In the genomic region with DNA sequence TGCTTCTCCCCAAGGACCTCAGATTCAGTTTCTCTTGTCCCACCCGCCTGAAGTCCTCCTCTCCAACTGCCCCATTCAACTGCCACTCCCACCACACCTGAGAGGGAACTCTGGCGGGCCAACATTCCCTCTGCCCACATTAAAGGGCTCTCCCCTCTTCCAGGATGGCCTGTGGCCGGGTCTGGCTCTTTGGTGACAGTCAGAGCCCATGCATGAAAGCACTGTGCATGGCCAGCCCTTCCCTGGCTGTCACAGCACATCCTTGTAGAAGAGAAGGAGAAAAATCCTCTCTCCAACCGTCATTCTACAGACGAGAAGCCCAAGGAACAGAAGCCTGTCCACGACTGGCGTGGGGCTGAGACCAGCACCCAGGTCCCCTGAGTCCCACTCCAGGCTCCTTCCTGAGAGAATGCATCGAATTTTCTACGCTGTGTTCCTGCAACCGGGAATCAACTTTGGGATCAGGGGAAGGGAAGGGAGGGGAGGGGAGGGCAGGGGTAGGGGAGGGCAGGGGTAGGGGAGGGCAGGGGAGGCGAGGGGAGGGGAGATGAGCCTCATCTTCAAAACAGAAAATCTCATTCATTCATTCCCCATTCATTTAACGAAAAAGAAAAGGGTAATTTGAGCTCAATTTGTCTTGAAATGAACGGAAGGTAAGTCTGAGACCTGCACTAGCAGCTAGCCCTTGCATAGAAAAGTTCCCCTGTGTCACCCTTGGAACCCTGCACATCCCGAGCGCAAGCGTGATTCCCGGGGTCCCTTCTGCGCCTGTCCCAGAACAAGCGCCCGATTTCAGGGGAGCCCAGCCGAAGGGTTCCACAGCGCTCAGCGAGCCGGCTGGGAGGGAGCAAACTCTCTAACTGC, we compare ENCODE assay signal across 1 cellular context.
TF ChIP-seq lines count a peak whose summit lies in the region.

A gene (minus strand): TSS at position 68 of the 864 bp plus-strand sequence. CDS start 9,569 bp downstream, outside the sequence.

TF ChIP-seq in H1, 55 proteins besides CTCF, POLR2A, EP300 and RAD21:
- TF ChIP-seq SP1 (IDR thresholded peaks at IDR 0.05; ENCODE audit: low read depth, low read length) (no peak), HDAC2 (IDR thresholded peaks at IDR 0.05; ENCODE audit: borderline replicate concordance in 1 of 2, low read depth in 2 of 2, low read length in 2 of 2) (no peak), SUZ12 (IDR thresholded peaks at IDR 0.05; ENCODE audit: low read length) (no peak), RXRA (IDR thresholded peaks at IDR 0.05; ENCODE audit: insufficient read depth, low read depth, low read length) (no peak), KDM5A (IDR thresholded peaks at IDR 0.05; ENCODE audit: low read length) (no peak), JUND (IDR thresholded peaks at IDR 0.05; ENCODE audit: low read length) (no peak), SIRT6 (IDR thresholded peaks at IDR 0.05; ENCODE audit: low read length) (no peak), TAF7 (optimal IDR thresholded peaks at IDR 0.05; ENCODE audit: borderline replicate concordance, low read depth, low read length) (no peak), SIX5 (IDR thresholded peaks at IDR 0.05; ENCODE audit: low read depth, low read length) (no peak), BRCA1 (IDR thresholded peaks at IDR 0.05; ENCODE audit: low read depth, low read length) (no peak), SP2 (IDR thresholded peaks at IDR 0.05; ENCODE audit: low read length) (no peak), MAFK (IDR thresholded peaks at IDR 0.05; ENCODE audit: low read depth, low read length) (no peak)
- TF ChIP-seq, protein P1, sequence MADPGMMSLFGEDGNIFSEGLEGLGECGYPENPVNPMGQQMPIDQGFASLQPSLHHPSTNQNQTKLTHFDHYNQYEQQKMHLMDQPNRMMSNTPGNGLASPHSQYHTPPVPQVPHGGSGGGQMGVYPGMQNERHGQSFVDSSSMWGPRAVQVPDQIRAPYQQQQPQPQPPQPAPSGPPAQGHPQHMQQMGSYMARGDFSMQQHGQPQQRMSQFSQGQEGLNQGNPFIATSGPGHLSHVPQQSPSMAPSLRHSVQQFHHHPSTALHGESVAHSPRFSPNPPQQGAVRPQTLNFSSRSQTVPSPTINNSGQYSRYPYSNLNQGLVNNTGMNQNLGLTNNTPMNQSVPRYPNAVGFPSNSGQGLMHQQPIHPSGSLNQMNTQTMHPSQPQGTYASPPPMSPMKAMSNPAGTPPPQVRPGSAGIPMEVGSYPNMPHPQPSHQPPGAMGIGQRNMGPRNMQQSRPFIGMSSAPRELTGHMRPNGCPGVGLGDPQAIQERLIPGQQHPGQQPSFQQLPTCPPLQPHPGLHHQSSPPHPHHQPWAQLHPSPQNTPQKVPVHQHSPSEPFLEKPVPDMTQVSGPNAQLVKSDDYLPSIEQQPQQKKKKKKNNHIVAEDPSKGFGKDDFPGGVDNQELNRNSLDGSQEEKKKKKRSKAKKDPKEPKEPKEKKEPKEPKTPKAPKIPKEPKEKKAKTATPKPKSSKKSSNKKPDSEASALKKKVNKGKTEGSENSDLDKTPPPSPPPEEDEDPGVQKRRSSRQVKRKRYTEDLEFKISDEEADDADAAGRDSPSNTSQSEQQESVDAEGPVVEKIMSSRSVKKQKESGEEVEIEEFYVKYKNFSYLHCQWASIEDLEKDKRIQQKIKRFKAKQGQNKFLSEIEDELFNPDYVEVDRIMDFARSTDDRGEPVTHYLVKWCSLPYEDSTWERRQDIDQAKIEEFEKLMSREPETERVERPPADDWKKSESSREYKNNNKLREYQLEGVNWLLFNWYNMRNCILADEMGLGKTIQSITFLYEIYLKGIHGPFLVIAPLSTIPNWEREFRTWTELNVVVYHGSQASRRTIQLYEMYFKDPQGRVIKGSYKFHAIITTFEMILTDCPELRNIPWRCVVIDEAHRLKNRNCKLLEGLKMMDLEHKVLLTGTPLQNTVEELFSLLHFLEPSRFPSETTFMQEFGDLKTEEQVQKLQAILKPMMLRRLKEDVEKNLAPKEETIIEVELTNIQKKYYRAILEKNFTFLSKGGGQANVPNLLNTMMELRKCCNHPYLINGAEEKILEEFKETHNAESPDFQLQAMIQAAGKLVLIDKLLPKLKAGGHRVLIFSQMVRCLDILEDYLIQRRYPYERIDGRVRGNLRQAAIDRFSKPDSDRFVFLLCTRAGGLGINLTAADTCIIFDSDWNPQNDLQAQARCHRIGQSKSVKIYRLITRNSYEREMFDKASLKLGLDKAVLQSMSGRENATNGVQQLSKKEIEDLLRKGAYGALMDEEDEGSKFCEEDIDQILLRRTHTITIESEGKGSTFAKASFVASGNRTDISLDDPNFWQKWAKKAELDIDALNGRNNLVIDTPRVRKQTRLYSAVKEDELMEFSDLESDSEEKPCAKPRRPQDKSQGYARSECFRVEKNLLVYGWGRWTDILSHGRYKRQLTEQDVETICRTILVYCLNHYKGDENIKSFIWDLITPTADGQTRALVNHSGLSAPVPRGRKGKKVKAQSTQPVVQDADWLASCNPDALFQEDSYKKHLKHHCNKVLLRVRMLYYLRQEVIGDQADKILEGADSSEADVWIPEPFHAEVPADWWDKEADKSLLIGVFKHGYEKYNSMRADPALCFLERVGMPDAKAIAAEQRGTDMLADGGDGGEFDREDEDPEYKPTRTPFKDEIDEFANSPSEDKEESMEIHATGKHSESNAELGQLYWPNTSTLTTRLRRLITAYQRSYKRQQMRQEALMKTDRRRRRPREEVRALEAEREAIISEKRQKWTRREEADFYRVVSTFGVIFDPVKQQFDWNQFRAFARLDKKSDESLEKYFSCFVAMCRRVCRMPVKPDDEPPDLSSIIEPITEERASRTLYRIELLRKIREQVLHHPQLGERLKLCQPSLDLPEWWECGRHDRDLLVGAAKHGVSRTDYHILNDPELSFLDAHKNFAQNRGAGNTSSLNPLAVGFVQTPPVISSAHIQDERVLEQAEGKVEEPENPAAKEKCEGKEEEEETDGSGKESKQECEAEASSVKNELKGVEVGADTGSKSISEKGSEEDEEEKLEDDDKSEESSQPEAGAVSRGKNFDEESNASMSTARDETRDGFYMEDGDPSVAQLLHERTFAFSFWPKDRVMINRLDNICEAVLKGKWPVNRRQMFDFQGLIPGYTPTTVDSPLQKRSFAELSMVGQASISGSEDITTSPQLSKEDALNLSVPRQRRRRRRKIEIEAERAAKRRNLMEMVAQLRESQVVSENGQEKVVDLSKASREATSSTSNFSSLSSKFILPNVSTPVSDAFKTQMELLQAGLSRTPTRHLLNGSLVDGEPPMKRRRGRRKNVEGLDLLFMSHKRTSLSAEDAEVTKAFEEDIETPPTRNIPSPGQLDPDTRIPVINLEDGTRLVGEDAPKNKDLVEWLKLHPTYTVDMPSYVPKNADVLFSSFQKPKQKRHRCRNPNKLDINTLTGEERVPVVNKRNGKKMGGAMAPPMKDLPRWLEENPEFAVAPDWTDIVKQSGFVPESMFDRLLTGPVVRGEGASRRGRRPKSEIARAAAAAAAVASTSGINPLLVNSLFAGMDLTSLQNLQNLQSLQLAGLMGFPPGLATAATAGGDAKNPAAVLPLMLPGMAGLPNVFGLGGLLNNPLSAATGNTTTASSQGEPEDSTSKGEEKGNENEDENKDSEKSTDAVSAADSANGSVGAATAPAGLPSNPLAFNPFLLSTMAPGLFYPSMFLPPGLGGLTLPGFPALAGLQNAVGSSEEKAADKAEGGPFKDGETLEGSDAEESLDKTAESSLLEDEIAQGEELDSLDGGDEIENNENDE (IDR thresholded peaks at IDR 0.05; ENCODE audit: insufficient replicate concordance, low read length), result no peak
- TF ChIP-seq, protein P2, sequence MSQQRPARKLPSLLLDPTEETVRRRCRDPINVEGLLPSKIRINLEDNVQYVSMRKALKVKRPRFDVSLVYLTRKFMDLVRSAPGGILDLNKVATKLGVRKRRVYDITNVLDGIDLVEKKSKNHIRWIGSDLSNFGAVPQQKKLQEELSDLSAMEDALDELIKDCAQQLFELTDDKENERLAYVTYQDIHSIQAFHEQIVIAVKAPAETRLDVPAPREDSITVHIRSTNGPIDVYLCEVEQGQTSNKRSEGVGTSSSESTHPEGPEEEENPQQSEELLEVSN (IDR thresholded peaks at IDR 0.05), result no peak
